27 cellular contexts compared by ENCODE assay signal in the genomic region with DNA sequence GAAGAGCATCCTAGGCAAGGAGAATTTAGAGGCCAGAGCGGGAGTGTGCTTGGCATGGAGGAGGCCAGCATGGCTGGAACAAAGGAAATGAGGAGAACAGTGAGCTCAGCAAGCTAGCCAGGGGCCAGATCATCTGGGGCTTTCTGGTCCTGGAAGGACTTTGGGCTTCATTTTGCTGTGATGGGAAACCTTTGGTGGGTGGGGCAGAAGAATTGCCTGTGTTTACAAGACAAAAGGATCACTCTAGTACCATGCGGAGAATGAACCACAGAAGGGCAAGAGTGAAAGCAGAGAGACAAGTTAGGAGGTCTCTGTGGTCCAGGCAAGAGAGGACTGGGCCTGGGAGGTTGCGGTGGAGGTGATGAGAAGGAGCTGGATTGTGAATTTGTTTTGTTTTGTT.
"Had no signal": no experiment of that assay in that cellular context is flagged by ENCODE, and none has a peak within 500 bp of the region (broad histone marks: within the 10 kb centered on the region; RNA-seq: fewer than 3 reads in every experiment).

No MANE protein-coding gene starts in this region.

- H3K79me2 ChIP-seq: parathyroid adenoma had no signal

- H3K4me3 Mint-ChIP-seq: nephron; neural progenitor cell; stimulated activated effector memory CD8-positive, alpha-beta T cell treated with anti-CD3 and anti-CD28 coated beads, Interleukin-12 subunit alpha, Interleukin-12 subunit beta, amount 100 ng/mL, for 72 hours; stimulated activated naive B cell treated with anti-CD40 and anti-IgM and Interleukin-4, amounts not matched to agents 10 μg/mL and 1 μg/mL and 100 μg/mL, for 72 hours; stimulated activated naive CD8-positive, alpha-beta T cell treated with anti-CD3 and anti-CD28 coated beads, Interleukin-15, Interleukin-2, amounts not matched to agents 100 ng/mL and 50 ng/mL, for 24 hours had no signal

- ATAC-seq: psoas muscle; right cardiac atrium; right lobe of liver; stimulated activated effector memory CD8-positive, alpha-beta T cell treated with anti-CD3 and anti-CD28 coated beads, Interleukin-12 subunit alpha, Interleukin-12 subunit beta, amount 100 ng/mL, for 72 hours; stimulated activated naive B cell treated with anti-CD40 and anti-IgM and Interleukin-4, amounts not matched to agents 10 μg/mL and 1 μg/mL and 100 μg/mL, for 72 hours had no signal

- H2AFZ ChIP-seq: neural progenitor cell, parathyroid adenoma had no signal

- H3K4me1 Mint-ChIP-seq: nephron; neural progenitor cell; stimulated activated effector memory CD8-positive, alpha-beta T cell treated with anti-CD3 and anti-CD28 coated beads, Interleukin-12 subunit alpha, Interleukin-12 subunit beta, amount 100 ng/mL, for 72 hours had no signal

- H3K36me3 ChIP-seq: neural progenitor cell, ovary, right lobe of liver, sigmoid colon, stomach, thoracic aorta, thyroid gland, tibial nerve, upper lobe of left lung, vagina had no signal

- H3K27ac ChIP-seq: neural progenitor cell, ovary, parathyroid adenoma, psoas muscle, right lobe of liver, sigmoid colon, stomach, thoracic aorta, thyroid gland, tibial nerve, upper lobe of left lung, vagina had no signal

- H3K9me3 Mint-ChIP-seq: nephron; neural progenitor cell; stimulated activated effector memory CD8-positive, alpha-beta T cell treated with anti-CD3 and anti-CD28 coated beads, Interleukin-12 subunit alpha, Interleukin-12 subunit beta, amount 100 ng/mL, for 72 hours; stimulated activated naive B cell treated with anti-CD40 and anti-IgM and Interleukin-4, amounts not matched to agents 10 μg/mL and 1 μg/mL and 100 μg/mL, for 72 hours; stimulated activated naive CD8-positive, alpha-beta T cell treated with anti-CD3 and anti-CD28 coated beads, Interleukin-15, Interleukin-2, amounts not matched to agents 100 ng/mL and 50 ng/mL, for 24 hours had no signal

- H3K4me2 ChIP-seq: neural progenitor cell had no signal

- H3K9ac ChIP-seq: neural progenitor cell, parathyroid adenoma had no signal

- H3K4me3 ChIP-seq: neural progenitor cell, ovary, psoas muscle, right lobe of liver, sigmoid colon, stomach, thoracic aorta, thyroid gland, tibial nerve, upper lobe of left lung, vagina had no signal

- H3K4me1 ChIP-seq: parathyroid adenoma, psoas muscle, right lobe of liver, thyroid gland, tibial nerve, upper lobe of left lung, vagina had no signal

- DNase-seq: occipital lobe; ovary; posterior cingulate gyrus; psoas muscle; right cardiac atrium; right lobe of liver; sigmoid colon; small intestine; stimulated activated CD4-positive, alpha-beta T cell treated with anti-CD3 and anti-CD28 coated beads, Interleukin-15, amount 100 ng/mL, for 24 hours; stimulated activated CD4-positive, alpha-beta T cell treated with anti-CD3 and anti-CD28 coated beads, Interleukin-2, amount 100 ng/mL, for 24 hours; stimulated activated CD4-positive, alpha-beta T cell treated with anti-CD3 and anti-CD28 coated beads, Interleukin-2, amount 100 ng/mL, for 48 hours; stimulated activated CD4-positive, alpha-beta T cell treated with anti-CD3 and anti-CD28 coated beads, Interleukin-4, amount 100 ng/mL, for 24 hours; stimulated activated naive B cell treated with anti-CD40 and anti-IgM and Interleukin-4, amounts not matched to agents 10 μg/mL and 1 μg/mL and 100 μg/mL, for 72 hours; stimulated activated naive CD4-positive, alpha-beta T cell treated with Interleukin-2 at 50 U/mL for 16 hours; stomach; thyroid gland; trophoblast cell; upper lobe of left lung had no signal

- H3K27me3 ChIP-seq: neural progenitor cell, ovary, right lobe of liver, sigmoid colon, stomach, thyroid gland, tibial nerve, upper lobe of left lung, vagina had no signal

- H3K27me3 Mint-ChIP-seq: stimulated activated naive CD8-positive, alpha-beta T cell treated with anti-CD3 and anti-CD28 coated beads, Interleukin-15, Interleukin-2, amounts not matched to agents 100 ng/mL and 50 ng/mL, for 24 hours had no signal

- H3K9me3 ChIP-seq: ovary, psoas muscle, right lobe of liver, sigmoid colon, stomach, thoracic aorta, thyroid gland, tibial nerve, upper lobe of left lung, vagina had no signal

- H3K36me3 Mint-ChIP-seq: neural progenitor cell; stimulated activated effector memory CD8-positive, alpha-beta T cell treated with anti-CD3 and anti-CD28 coated beads, Interleukin-12 subunit alpha, Interleukin-12 subunit beta, amount 100 ng/mL, for 72 hours had no signal

- H3K27ac Mint-ChIP-seq: nephron; neural progenitor cell; progenitor cell of endocrine pancreas; stimulated activated effector memory CD8-positive, alpha-beta T cell treated with anti-CD3 and anti-CD28 coated beads, Interleukin-12 subunit alpha, Interleukin-12 subunit beta, amount 100 ng/mL, for 72 hours; stimulated activated naive B cell treated with anti-CD40 and anti-IgM and Interleukin-4, amounts not matched to agents 10 μg/mL and 1 μg/mL and 100 μg/mL, for 72 hours; stimulated activated naive CD8-positive, alpha-beta T cell treated with anti-CD3 and anti-CD28 coated beads, Interleukin-15, Interleukin-2, amounts not matched to agents 100 ng/mL and 50 ng/mL, for 24 hours had no signal
